10 cellular contexts compared by ENCODE assay signal in the genomic region with DNA sequence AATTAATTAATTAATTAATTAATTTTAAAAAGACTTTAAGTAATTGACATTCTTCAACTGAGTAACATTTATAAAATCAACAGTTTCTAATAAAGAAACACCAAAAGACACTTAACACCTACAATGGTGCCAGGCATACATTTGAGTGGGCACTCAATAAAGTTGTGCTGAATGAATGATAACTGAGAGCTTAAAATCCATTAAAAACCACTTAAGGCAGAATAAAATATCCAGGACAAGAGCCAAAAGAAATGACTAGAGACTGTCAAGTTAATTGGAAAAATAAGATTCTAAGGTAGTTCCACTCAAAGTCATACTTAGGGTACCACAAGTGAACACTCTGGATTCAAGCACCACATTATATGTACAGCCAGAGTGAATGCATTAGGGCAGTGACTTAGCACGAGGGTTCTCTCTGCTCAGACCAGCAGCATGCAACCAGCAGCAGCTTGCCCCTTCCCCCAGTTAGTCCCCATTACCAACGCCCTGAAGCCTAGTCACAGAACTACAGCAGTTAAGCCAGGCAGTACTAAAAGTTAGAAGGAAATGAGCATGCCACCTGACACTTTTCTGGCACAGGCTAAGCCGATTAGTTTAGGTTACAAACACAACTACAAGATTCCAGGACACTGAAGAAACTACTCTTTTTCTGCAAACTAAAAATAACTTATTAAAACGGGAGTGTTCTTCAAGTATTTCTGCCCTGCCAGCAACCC. TPM values are rescaled to one million over a fixed set of nuclear protein-coding genes. Genes with fewer than 3 reads are reported as not detected.
DNase-seq lines count a peak whose midpoint lies in the region; ATAC-seq and TF ChIP-seq lines count a peak whose summit lies in the region.
"Had no signal": no experiment of that assay in that cellular context is flagged by ENCODE, and none has a peak within 500 bp of the region (broad histone marks: within the 10 kb centered on the region; RNA-seq: fewer than 3 reads in every experiment).

No MANE protein-coding gene starts in this region.

- no peaks in the 10 kb centered on the region for H3K27me3 Mint-ChIP-seq in endothelial cell (ENCODE audit: unreplicated experiment)
- H3K27me3 Mint-ChIP-seq: activated naive CD8-positive, alpha-beta T cell treated with anti-CD3 and anti-CD28 coated beads for 36 hours had no signal

- no peak overlapping the region for H2BK5ac ChIP-seq in neuronal stem cell (ENCODE audit: low read length)

- H2AK5ac ChIP-seq in neuronal stem cell (ENCODE audit: low read depth, low read length): no peak overlapping the region

- H3K9me3 ChIP-seq in A673 (ENCODE audit: low read depth, low read length, poor library complexity, severe bottlenecking) (no peaks in the 10 kb centered on the region), mucosa of descending colon (no peaks in the 10 kb centered on the region), neuronal stem cell (replicated peaks in 1 of 2; ENCODE audit: control insufficient read depth in 2 of 2, insufficient read depth in 1 of 2, low read depth in 1 of 2, low read length in 2 of 2) (no peaks in the 10 kb centered on the region)

- no peak overlapping the region for H3K4ac ChIP-seq in neuronal stem cell (ENCODE audit: low read length)

- peaks cover 48% of the 10 kb centered on the region for H3K4me1 ChIP-seq in A673 (ENCODE audit: insufficient read depth, low read length, poor library complexity, severe bottlenecking)
- peaks cover 57% of the 10 kb centered on the region for H3K4me1 ChIP-seq in mucosa of descending colon (ENCODE audit: low read depth)
- peaks cover 4 to 5% of the 10 kb centered on the region in 2 donors for H3K4me1 ChIP-seq in neuronal stem cell (ENCODE audit: control insufficient read depth in 2 of 2, insufficient read depth in 1 of 2, low read depth in 1 of 2, low read length in 2 of 2)

- no TSS peak for BruUV-seq in A673 (replicated peaks; lab: Mats Ljungman, UMichigan)

- no CpG with 5 or more reads among the region's 4 CpGs for WGBS in neuronal stem cell (ENCODE audit: extremely low coverage in 2 of 2, insufficient read length in 2 of 2, insufficient replicate concordance in 1 of 2), 2 donors

- H3K9me3 Mint-ChIP-seq in endothelial cell (ENCODE audit: unreplicated experiment): no peaks in the 10 kb centered on the region
- H3K9me3 Mint-ChIP-seq: activated naive CD8-positive, alpha-beta T cell treated with anti-CD3 and anti-CD28 coated beads for 36 hours had no signal

- H4K8ac ChIP-seq in neuronal stem cell (ENCODE audit: low read depth, low read length): no peak overlapping the region

- H3K4me1 Mint-ChIP-seq in endothelial cell (ENCODE audit: unreplicated experiment): peaks cover 49% of the 10 kb centered on the region

- CTCF ChIA-PET in A673 (lab: Charles Lee): no interaction called here

- H3K14ac ChIP-seq in neuronal stem cell (ENCODE audit: low read length): no peak overlapping the region

- DNase-seq in A673 (ENCODE audit: low spot score) (peak; percentile 70), NCI-H82 (lab: John Stamatoyannopoulos, UW) (peak; percentile 78), epithelial cell of prostate (ENCODE audit: low read depth, low spot score) (no peak), mucosa of descending colon (peak in 2 of 3 donors; percentile 37 to 71), neuronal stem cell (ENCODE audit: low spot score) (no peak), endothelial cell (ENCODE audit: low spot score) (no peak), KBM-7 (no peak), inferior parietal cortex (ENCODE audit: extremely low spot score) (no peak)
- DNase-seq: activated naive CD8-positive, alpha-beta T cell treated with anti-CD3 and anti-CD28 coated beads for 36 hours; NCI-H146 had no signal

- peaks cover 3% of the 10 kb centered on the region for H3K79me1 ChIP-seq in neuronal stem cell (ENCODE audit: low read depth, low read length)

- H3K18ac ChIP-seq in neuronal stem cell (ENCODE audit: low read length): no peak overlapping the region

- H3K4me3 ChIP-seq in A673 (ENCODE audit: low read depth, low read length, poor library complexity, severe bottlenecking): peak overlapping the region; percentile 8
- H3K4me3 ChIP-seq in mucosa of descending colon: no peak overlapping the region
- no peak overlapping the region for H3K4me3 ChIP-seq in neuronal stem cell (ENCODE audit: low read length in 2 of 2)

- H3K36me3 ChIP-seq in A673 (ENCODE audit: insufficient read depth, low read length, poor library complexity, severe bottlenecking): no peaks in the 10 kb centered on the region
- H3K36me3 ChIP-seq in mucosa of descending colon (ENCODE audit: low read depth): no peaks in the 10 kb centered on the region
- no peaks in the 10 kb centered on the region for H3K36me3 ChIP-seq in neuronal stem cell (replicated peaks in 1 of 2; ENCODE audit: control insufficient read depth in 2 of 2, insufficient read depth in 2 of 2, low read length in 2 of 2)

- H3K36me3 Mint-ChIP-seq in endothelial cell (ENCODE audit: low read depth, unreplicated experiment): no peaks in the 10 kb centered on the region
- H3K36me3 Mint-ChIP-seq: activated naive CD8-positive, alpha-beta T cell treated with anti-CD3 and anti-CD28 coated beads for 36 hours had no signal

- POLR2A ChIA-PET in A673 (lab: Charles Lee; ENCODE audit: low non-redundant PET): no interaction called here

- no peak overlapping the region for H2AFZ ChIP-seq in neuronal stem cell (ENCODE audit: low read length)

- H2BK12ac ChIP-seq in neuronal stem cell (ENCODE audit: low read length): no peak overlapping the region

- H3K27ac Mint-ChIP-seq in endothelial cell (ENCODE audit: unreplicated experiment): no peak overlapping the region
- H3K27ac Mint-ChIP-seq: activated naive CD8-positive, alpha-beta T cell treated with anti-CD3 and anti-CD28 coated beads for 36 hours had no signal

- H2BK120ac ChIP-seq in neuronal stem cell (ENCODE audit: low read depth, low read length): no peak overlapping the region

- H3K27ac ChIP-seq in A673 (ENCODE audit: low read depth, low read length, poor library complexity, severe bottlenecking) (peak overlapping the region; percentile 32), epithelial cell of prostate (peak overlapping the region; percentile 83), neuronal stem cell (replicated peaks; ENCODE audit: low read length) (no peak overlapping the region)

- intact Hi-C loops in A673 (cut with micrococcal nuclease; ENCODE audit: unreplicated experiment): no loop called here
- intact Hi-C loops in mucosa of descending colon (cut with DNase I, micrococcal nuclease): no loop called here

- H4K91ac ChIP-seq in neuronal stem cell (ENCODE audit: low read depth, low read length, poor library complexity): no peak overlapping the region

- H3K9ac ChIP-seq in neuronal stem cell (ENCODE audit: low read depth, low read length, poor library complexity): no peak overlapping the region

- H3K4me2 ChIP-seq in neuronal stem cell (ENCODE audit: insufficient read depth, low read length, poor library complexity, severe bottlenecking): no peak overlapping the region

- no peak overlapping the region for H2BK15ac ChIP-seq in neuronal stem cell (ENCODE audit: low read length)

- H3K23ac ChIP-seq in neuronal stem cell (ENCODE audit: low read depth, low read length, poor library complexity): no peak overlapping the region

- peak; percentile 76 for ATAC-seq in mucosa of descending colon

- in situ Hi-C loops in KBM-7 (cut with MboI; ENCODE audit: low pct_unique_long_range_greater_than_20kb, low sequenced_read_pairs): no loop called here

- H3K4me3 Mint-ChIP-seq in endothelial cell (ENCODE audit: unreplicated experiment): no peak overlapping the region
- H3K4me3 Mint-ChIP-seq: activated naive CD8-positive, alpha-beta T cell treated with anti-CD3 and anti-CD28 coated beads for 36 hours had no signal

- TF ChIP-seq CTCF in A673 (conservative IDR thresholded peaks at IDR 0.05; ENCODE audit: low read depth, low read length) (no peak), mucosa of descending colon (IDR thresholded peaks at IDR 0.05) (no peak), endothelial cell (IDR thresholded peaks at IDR 0.05; ENCODE audit: unreplicated experiment) (no peak)

- H3K27me3 ChIP-seq in A673 (replicated peaks; ENCODE audit: insufficient read depth, low read depth, low read length, poor library complexity) (no peaks in the 10 kb centered on the region), neuronal stem cell (ENCODE audit: control insufficient read depth in 3 of 3, insufficient read depth in 3 of 3, low read depth in 1 of 3, low read length in 3 of 3) (no peaks in the 10 kb centered on the region)

RNA-seq across cellular contexts. Expression of a gene that starts 46.5 kb away (rescaled TPM):
- 32.6 and 34.9 TPM in 2 replicates for total RNA-seq in A673 (2021)
- 10 to 100 TPM; 48.4 to 57.7 (median 52.0) TPM for total RNA-seq in mucosa of descending colon
- polyA plus RNA-seq in neuronal stem cell (2013, experiment 1 of 2): 27.0 TPM
- 28.3 TPM for polyA plus RNA-seq in neuronal stem cell (2013, experiment 2 of 2)
- 103 TPM for total RNA-seq in endothelial cell (ENCODE audit: unreplicated experiment)

Comparison
In these comparisons a context has a peak if more than half of its experiments do, and no peak if none do; other contexts are left out.
1. DNase-seq: peak in A673 (single experiment), NCI-H82 (single experiment) and mucosa of descending colon (2 of 3); none in epithelial cell of prostate (single experiment), neuronal stem cell (single experiment), endothelial cell (single experiment), KBM-7 (single experiment) and inferior parietal cortex (single experiment).